Comparison of ENCODE assay signal across 1 cellular context in the genomic region with DNA sequence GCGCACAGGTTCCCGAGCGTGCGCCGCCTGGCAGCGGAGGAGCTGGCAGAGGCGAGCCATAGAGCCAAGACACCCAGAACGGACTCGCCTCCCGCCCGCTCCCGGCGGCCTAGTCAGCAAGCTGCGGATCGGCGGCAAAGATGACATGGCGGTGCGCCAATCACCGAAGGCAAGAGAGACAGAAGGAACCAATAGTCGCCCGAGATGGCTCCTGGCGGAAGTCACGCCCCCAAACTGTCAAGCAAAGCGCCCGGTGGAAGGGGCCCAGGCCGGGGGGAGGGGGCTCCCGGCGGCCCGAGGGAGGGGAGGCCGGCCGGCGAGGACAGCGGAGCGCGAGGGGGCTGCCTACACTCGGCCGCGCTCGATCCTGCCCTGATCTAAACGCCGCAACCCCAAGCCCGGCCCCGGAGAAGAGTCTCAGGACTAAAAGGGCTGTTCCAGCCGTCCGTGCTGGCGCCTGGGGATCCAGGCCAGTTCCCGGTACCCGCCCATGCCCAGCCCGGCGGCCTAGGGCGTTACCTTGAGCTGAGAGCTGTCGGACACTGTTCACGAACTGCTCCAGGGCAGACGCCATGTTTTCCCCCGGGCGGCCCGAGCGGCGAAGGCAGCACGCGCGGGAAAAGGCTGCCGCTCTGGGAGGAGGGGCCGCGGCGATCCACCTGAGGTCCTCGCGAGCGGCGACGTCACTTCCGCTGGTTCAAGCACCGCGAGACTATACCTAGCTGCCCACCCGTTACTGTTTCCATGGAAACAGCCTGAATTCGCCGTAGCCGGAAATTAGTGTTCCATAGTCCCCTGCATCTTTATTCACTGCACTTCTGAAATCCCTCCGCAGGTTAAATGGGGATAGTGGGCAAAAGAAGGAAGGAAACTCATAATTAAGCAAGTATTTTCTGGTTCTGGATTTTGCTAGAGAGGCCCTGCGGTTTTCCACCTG.
TF ChIP-seq lines count a peak whose summit lies in the region.

Gene COPS3 (minus strand): TSS at position 634 of the 937 bp plus-strand sequence. CDS start 60 bp downstream, at position 574.

TF ChIP-seq in GM12878, 131 proteins besides CTCF, POLR2A, EP300 and RAD21 (continued from another document and continues in another):
- TF ChIP-seq, protein P1, sequence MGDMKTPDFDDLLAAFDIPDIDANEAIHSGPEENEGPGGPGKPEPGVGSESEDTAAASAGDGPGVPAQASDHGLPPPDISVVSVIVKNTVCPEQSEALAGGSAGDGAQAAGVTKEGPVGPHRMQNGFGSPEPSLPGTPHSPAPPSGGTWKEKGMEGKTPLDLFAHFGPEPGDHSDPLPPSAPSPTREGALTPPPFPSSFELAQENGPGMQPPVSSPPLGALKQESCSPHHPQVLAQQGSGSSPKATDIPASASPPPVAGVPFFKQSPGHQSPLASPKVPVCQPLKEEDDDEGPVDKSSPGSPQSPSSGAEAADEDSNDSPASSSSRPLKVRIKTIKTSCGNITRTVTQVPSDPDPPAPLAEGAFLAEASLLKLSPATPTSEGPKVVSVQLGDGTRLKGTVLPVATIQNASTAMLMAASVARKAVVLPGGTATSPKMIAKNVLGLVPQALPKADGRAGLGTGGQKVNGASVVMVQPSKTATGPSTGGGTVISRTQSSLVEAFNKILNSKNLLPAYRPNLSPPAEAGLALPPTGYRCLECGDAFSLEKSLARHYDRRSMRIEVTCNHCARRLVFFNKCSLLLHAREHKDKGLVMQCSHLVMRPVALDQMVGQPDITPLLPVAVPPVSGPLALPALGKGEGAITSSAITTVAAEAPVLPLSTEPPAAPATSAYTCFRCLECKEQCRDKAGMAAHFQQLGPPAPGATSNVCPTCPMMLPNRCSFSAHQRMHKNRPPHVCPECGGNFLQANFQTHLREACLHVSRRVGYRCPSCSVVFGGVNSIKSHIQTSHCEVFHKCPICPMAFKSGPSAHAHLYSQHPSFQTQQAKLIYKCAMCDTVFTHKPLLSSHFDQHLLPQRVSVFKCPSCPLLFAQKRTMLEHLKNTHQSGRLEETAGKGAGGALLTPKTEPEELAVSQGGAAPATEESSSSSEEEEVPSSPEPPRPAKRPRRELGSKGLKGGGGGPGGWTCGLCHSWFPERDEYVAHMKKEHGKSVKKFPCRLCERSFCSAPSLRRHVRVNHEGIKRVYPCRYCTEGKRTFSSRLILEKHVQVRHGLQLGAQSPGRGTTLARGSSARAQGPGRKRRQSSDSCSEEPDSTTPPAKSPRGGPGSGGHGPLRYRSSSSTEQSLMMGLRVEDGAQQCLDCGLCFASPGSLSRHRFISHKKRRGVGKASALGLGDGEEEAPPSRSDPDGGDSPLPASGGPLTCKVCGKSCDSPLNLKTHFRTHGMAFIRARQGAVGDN (IDR thresholded peaks at IDR 0.05) = no peak
- TF ChIP-seq SREBF2 (IDR thresholded peaks at IDR 0.05; ENCODE audit: low read length) (no peak), RB1 (IDR thresholded peaks at IDR 0.05; ENCODE audit: borderline replicate concordance) (peak; percentile 99; the same call in 1 of the 2 replicates), HDAC2 (IDR thresholded peaks at IDR 0.05) (no peak), PKNOX1 (IDR thresholded peaks at IDR 0.05) (peak; percentile 98), TARDBP (IDR thresholded peaks at IDR 0.05; ENCODE audit: borderline replicate concordance) (no peak), NFIC (IDR thresholded peaks at IDR 0.05; ENCODE audit: low read depth, low read length) (no peak), NR2C1 (IDR thresholded peaks at IDR 0.05) (no peak; the same call in 1 of the 2 replicates), RCOR1 (conservative IDR thresholded peaks at IDR 0.05; ENCODE audit: low read depth, low read length) (no peak), SREBF1 (IDR thresholded peaks at IDR 0.05; ENCODE audit: low read length) (no peak), TCF3 (IDR thresholded peaks at IDR 0.05; ENCODE audit: borderline replicate concordance, insufficient read depth, low read depth, low read length) (0 out of 2 replicates have a peak, but pooled peaks have one; percentile 55), ZNF207 (IDR thresholded peaks at IDR 0.05; ENCODE audit: borderline replicate concordance) (peak; percentile 52; the same call in 1 of the 2 replicates), CBX3 (IDR thresholded peaks at IDR 0.05; ENCODE audit: borderline replicate concordance, low read depth) (no peak), BRCA1 (IDR thresholded peaks at IDR 0.05; ENCODE audit: low read depth, low read length) (peak; percentile 74), RELB (IDR thresholded peaks at IDR 0.05; ENCODE audit: low read depth) (peak; percentile 66; the same call in 1 of the 2 replicates), RAD51 (IDR thresholded peaks at IDR 0.05) (no peak), YY1 (IDR thresholded peaks at IDR 0.05; ENCODE audit: low read depth, low read length) (peak; percentile 94), ETV6 (conservative IDR thresholded peaks at IDR 0.05 in 1 of 2, IDR thresholded peaks at IDR 0.05 in 1 of 2; ENCODE audit: borderline replicate concordance in 1 of 2, low read depth in 1 of 2) (no peak), TCF12 (IDR thresholded peaks at IDR 0.05; ENCODE audit: low read depth, low read length) (no peak), PAX8 (IDR thresholded peaks at IDR 0.05) (no peak), SMAD5 (IDR thresholded peaks at IDR 0.05; ENCODE audit: low read depth) (peak; percentile 89), POU2F2 (IDR thresholded peaks at IDR 0.05; ENCODE audit: borderline replicate concordance, low read depth, low read length) (peak; percentile 87; the same call in 2 of the 3 replicates), SMC3 (IDR thresholded peaks at IDR 0.05; ENCODE audit: borderline replicate concordance, low read length) (no peak), MYB (IDR thresholded peaks at IDR 0.05; ENCODE audit: borderline replicate concordance, low read depth, low read length) (no peak), KAT2A (conservative IDR thresholded peaks at IDR 0.05; ENCODE audit: control insufficient read depth, low read depth, low read length) (no peak), YBX1 (IDR thresholded peaks at IDR 0.05) (no peak), SUZ12 (IDR thresholded peaks at IDR 0.05; ENCODE audit: unreplicated experiment) (no peak), ZNF217 (IDR thresholded peaks at IDR 0.05) (no peak), KDM1A (IDR thresholded peaks at IDR 0.05; ENCODE audit: borderline replicate concordance) (no peak)
- TF ChIP-seq, protein P2, sequence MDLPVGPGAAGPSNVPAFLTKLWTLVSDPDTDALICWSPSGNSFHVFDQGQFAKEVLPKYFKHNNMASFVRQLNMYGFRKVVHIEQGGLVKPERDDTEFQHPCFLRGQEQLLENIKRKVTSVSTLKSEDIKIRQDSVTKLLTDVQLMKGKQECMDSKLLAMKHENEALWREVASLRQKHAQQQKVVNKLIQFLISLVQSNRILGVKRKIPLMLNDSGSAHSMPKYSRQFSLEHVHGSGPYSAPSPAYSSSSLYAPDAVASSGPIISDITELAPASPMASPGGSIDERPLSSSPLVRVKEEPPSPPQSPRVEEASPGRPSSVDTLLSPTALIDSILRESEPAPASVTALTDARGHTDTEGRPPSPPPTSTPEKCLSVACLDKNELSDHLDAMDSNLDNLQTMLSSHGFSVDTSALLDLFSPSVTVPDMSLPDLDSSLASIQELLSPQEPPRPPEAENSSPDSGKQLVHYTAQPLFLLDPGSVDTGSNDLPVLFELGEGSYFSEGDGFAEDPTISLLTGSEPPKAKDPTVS (IDR thresholded peaks at IDR 0.05; ENCODE audit: low read depth, low read length) = no peak
- TF ChIP-seq, protein P3, sequence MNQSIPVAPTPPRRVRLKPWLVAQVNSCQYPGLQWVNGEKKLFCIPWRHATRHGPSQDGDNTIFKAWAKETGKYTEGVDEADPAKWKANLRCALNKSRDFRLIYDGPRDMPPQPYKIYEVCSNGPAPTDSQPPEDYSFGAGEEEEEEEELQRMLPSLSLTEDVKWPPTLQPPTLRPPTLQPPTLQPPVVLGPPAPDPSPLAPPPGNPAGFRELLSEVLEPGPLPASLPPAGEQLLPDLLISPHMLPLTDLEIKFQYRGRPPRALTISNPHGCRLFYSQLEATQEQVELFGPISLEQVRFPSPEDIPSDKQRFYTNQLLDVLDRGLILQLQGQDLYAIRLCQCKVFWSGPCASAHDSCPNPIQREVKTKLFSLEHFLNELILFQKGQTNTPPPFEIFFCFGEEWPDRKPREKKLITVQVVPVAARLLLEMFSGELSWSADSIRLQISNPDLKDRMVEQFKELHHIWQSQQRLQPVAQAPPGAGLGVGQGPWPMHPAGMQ (IDR thresholded peaks at IDR 0.05; ENCODE audit: borderline replicate concordance) = no peak; the same call in 1 of the 2 replicates
- TF ChIP-seq, protein P4, sequence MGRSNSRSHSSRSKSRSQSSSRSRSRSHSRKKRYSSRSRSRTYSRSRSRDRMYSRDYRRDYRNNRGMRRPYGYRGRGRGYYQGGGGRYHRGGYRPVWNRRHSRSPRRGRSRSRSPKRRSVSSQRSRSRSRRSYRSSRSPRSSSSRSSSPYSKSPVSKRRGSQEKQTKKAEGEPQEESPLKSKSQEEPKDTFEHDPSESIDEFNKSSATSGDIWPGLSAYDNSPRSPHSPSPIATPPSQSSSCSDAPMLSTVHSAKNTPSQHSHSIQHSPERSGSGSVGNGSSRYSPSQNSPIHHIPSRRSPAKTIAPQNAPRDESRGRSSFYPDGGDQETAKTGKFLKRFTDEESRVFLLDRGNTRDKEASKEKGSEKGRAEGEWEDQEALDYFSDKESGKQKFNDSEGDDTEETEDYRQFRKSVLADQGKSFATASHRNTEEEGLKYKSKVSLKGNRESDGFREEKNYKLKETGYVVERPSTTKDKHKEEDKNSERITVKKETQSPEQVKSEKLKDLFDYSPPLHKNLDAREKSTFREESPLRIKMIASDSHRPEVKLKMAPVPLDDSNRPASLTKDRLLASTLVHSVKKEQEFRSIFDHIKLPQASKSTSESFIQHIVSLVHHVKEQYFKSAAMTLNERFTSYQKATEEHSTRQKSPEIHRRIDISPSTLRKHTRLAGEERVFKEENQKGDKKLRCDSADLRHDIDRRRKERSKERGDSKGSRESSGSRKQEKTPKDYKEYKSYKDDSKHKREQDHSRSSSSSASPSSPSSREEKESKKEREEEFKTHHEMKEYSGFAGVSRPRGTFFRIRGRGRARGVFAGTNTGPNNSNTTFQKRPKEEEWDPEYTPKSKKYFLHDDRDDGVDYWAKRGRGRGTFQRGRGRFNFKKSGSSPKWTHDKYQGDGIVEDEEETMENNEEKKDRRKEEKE (IDR thresholded peaks at IDR 0.05) = no peak
- TF ChIP-seq, protein P5, sequence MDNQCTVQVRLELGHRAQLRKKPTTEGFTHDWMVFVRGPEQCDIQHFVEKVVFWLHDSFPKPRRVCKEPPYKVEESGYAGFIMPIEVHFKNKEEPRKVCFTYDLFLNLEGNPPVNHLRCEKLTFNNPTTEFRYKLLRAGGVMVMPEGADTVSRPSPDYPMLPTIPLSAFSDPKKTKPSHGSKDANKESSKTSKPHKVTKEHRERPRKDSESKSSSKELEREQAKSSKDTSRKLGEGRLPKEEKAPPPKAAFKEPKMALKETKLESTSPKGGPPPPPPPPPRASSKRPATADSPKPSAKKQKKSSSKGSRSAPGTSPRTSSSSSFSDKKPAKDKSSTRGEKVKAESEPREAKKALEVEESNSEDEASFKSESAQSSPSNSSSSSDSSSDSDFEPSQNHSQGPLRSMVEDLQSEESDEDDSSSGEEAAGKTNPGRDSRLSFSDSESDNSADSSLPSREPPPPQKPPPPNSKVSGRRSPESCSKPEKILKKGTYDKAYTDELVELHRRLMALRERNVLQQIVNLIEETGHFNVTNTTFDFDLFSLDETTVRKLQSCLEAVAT (IDR thresholded peaks at IDR 0.05) = 0 out of 2 replicates have a peak, but pooled peaks have one; percentile 50
- TF ChIP-seq, protein P6, sequence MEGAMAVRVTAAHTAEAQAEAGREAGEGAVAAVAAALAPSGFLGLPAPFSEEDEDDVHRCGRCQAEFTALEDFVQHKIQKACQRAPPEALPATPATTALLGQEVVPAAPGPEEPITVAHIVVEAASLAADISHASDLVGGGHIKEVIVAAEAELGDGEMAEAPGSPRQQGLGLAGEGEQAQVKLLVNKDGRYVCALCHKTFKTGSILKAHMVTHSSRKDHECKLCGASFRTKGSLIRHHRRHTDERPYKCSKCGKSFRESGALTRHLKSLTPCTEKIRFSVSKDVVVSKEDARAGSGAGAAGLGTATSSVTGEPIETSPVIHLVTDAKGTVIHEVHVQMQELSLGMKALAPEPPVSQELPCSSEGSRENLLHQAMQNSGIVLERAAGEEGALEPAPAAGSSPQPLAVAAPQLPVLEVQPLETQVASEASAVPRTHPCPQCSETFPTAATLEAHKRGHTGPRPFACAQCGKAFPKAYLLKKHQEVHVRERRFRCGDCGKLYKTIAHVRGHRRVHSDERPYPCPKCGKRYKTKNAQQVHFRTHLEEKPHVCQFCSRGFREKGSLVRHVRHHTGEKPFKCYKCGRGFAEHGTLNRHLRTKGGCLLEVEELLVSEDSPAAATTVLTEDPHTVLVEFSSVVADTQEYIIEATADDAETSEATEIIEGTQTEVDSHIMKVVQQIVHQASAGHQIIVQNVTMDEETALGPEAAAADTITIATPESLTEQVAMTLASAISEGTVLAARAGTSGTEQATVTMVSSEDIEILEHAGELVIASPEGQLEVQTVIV (IDR thresholded peaks at IDR 0.05; ENCODE audit: borderline replicate concordance, partially characterized antibody) = peak; percentile 61
